11 cellular contexts compared by ENCODE assay signal in genomic region chr1:37305841-37306240, GRCh38.
"Had no signal": no experiment of that assay in that cellular context is flagged by ENCODE, and none has a peak within 500 bp of the region (broad histone marks: within the 10 kb centered on the region; RNA-seq: fewer than 3 reads in every experiment).

No MANE protein-coding gene starts in this region.

- ATAC-seq: foreskin keratinocyte, heart right ventricle, pancreas had no signal

- DNase-seq: activated CD4-positive, alpha-beta T cell treated with anti-CD3 and anti-CD28 coated beads for 48 hours; activated naive CD4-positive, alpha-beta T cell; aorta; dorsolateral prefrontal cortex; foreskin keratinocyte; heart right ventricle; left ventricle myocardium inferior; mesendoderm; pancreas had no signal

- H3K9me3 ChIP-seq: heart right ventricle, left ventricle myocardium inferior, pancreas had no signal

- H3K4me3 Mint-ChIP-seq: activated T-helper 1 cell treated with anti-CD3 and anti-CD28 coated beads, Interleukin-12 subunit alpha, Interleukin-12 subunit beta, Interleukin-2, Interleukin-4 antibody, amounts not matched to agents 30 ng/mL and 10 ng/mL and 1 ng/mL, durations not matched to agents 14 hours and 24 hours and 36 hours; neural crest cell had no signal

- H3K36me3 ChIP-seq: heart right ventricle, left ventricle myocardium inferior, pancreas had no signal

- H3K9me3 Mint-ChIP-seq: activated T-helper 1 cell treated with anti-CD3 and anti-CD28 coated beads, Interleukin-12 subunit alpha, Interleukin-12 subunit beta, Interleukin-2, Interleukin-4 antibody, amounts not matched to agents 30 ng/mL and 10 ng/mL and 1 ng/mL, durations not matched to agents 14 hours and 24 hours and 36 hours; neural crest cell had no signal

- H3K4me3 ChIP-seq: dorsolateral prefrontal cortex, heart right ventricle, left ventricle myocardium inferior, pancreas had no signal

- H3K27ac ChIP-seq: dorsolateral prefrontal cortex, foreskin keratinocyte, heart right ventricle, left ventricle myocardium inferior, pancreas had no signal

- H3K27me3 ChIP-seq: foreskin keratinocyte, pancreas had no signal

- H3K4me1 ChIP-seq: foreskin keratinocyte, heart right ventricle, left ventricle myocardium inferior, pancreas had no signal

- H3K27ac Mint-ChIP-seq: activated T-helper 1 cell treated with anti-CD3 and anti-CD28 coated beads, Interleukin-12 subunit alpha, Interleukin-12 subunit beta, Interleukin-2, Interleukin-4 antibody, amounts not matched to agents 30 ng/mL and 10 ng/mL and 1 ng/mL, durations not matched to agents 14 hours and 24 hours and 36 hours had no signal
